9 cellular contexts compared by ENCODE assay signal in the genomic region with DNA sequence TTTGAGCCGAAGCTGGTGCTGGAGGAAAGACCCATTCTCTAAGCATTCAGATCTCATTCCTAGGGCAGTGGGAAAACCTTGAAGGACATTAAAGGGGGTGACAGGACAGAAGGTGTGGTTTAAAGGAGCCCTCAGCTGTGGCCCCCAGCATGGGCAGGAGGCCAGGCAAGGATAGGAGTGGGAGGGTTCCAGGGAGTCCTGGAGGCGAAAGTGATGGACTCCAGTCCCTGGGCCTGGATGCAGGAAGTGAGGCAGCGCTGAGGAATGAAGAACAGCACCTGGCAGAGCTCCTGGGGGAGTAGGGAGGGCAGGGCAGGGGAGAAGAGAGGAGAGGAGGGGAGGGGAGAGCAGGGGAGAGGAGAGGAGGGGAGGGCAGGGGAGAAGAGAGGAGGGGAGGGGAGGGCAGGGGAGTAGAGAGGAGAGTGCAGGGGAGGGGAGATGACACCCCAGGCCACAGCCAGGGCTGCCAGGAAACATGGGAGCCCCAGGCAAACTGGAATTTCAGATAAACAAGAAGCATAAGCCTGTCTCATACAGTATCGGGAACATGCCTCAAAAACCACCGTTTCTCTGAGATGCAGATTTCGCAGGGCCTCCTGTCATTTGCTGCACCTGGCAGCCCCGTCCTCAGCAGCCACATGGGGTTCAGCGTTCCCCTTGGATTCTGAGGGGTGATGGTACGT. TPM values are rescaled to one million over a fixed set of nuclear protein-coding genes. Genes with fewer than 3 reads are reported as not detected.
DNase-seq lines count a peak whose midpoint lies in the region; ATAC-seq and TF ChIP-seq lines count a peak whose summit lies in the region.
"Had no signal": no experiment of that assay in that cellular context is flagged by ENCODE, and none has a peak within 500 bp of the region (broad histone marks: within the 10 kb centered on the region; RNA-seq: fewer than 3 reads in every experiment).

No MANE protein-coding gene starts in this region.

- intact Hi-C loops in HCT116 (cut with micrococcal nuclease) (loop anchor here (5.0 kb wide), 1 partner anchor 57 kb away; no protein-coding TSS in a partner anchor), right cardiac atrium (cut with DNase I) (no loop called here)
- intact Hi-C loops in CD4-positive, alpha-beta T cell (cut with DNase I, micrococcal nuclease), result no loop called here
- intact Hi-C loops in activated CD4-positive, alpha-beta memory T cell treated with anti-CD3 and anti-CD28 coated beads for 36 hours (cut with micrococcal nuclease), result no loop called here

- H3K4me3 ChIP-seq in HCT116 (replicated peaks in 1 of 2; ENCODE audit: low read depth in 1 of 2, low read length in 2 of 2) (peak overlapping the region in 1 of 2 experiments; percentile 46; a peak in 3 of 4 replicates), right cardiac atrium (ENCODE audit: low read length) (no peak overlapping the region), smooth muscle cell (no peak overlapping the region)

- 64% methylated on average over 9 of the region's 9 CpGs for WGBS in right cardiac atrium
- WGBS in smooth muscle cell (ENCODE audit: low lambda C conversion rate), result 50% methylated on average over 8 of the region's 9 CpGs

- peak overlapping the region; percentile 79 for H3K4me2 ChIP-seq in HCT116 (ENCODE audit: low read length)
- H3K4me2 ChIP-seq in smooth muscle cell, result peak overlapping the region; percentile 70

- no peaks in the 10 kb centered on the region for H3K9me3 Mint-ChIP-seq in CD4-positive, alpha-beta T cell
- H3K9me3 Mint-ChIP-seq in activated CD4-positive, alpha-beta memory T cell treated with anti-CD3 and anti-CD28 coated beads for 36 hours, result no peaks in the 10 kb centered on the region
- no peaks in the 10 kb centered on the region for H3K9me3 Mint-ChIP-seq in activated naive CD4-positive, alpha-beta T cell treated with anti-CD3 and anti-CD28 coated beads, Interleukin-2, amount 50 U/mL, for 72 hours

- H3K36me3 ChIP-seq in HCT116 (ENCODE audit: control insufficient read depth in 1 of 2, insufficient read depth in 2 of 2, low read length in 2 of 2) (no peaks in the 10 kb centered on the region), smooth muscle cell (ENCODE audit: low read depth) (no peaks in the 10 kb centered on the region)

- no peak for TF ChIP-seq RAD21 in HCT116 (IDR thresholded peaks at IDR 0.05; ENCODE audit: low read depth)

- POLR2A ChIA-PET in HCT116 (lab: Charles Lee), result interaction anchor here (0.6 kb wide), 1 partner anchor 71 kb away, joined by 4 read pairs; no protein-coding TSS in a partner anchor
- POLR2A ChIA-PET in CD4-positive, alpha-beta T cell (lab: Charles Lee), result no interaction called here
- POLR2A ChIA-PET in activated CD4-positive, alpha-beta memory T cell treated with anti-CD3 and anti-CD28 coated beads for 36 hours (lab: Charles Lee), result no interaction called here

- no peak for DNase-seq in HCT116 (ENCODE audit: low read depth, low spot score)
- DNase-seq in amniotic epithelial cell (ENCODE audit: low read depth), result peak; percentile 87
- DNase-seq in right cardiac atrium, result peak in 1 of 3 donors; percentile 25
- DNase-seq in smooth muscle cell (lab: John Stamatoyannopoulos, UW; ENCODE audit: unreplicated experiment), result no peak
- DNase-seq in CD4-positive, alpha-beta T cell, result no peak
- DNase-seq in left lobe of liver (ENCODE audit: low spot score), result no peak
- DNase-seq in activated CD4-positive, alpha-beta memory T cell treated with anti-CD3 and anti-CD28 coated beads for 36 hours, result no peak
- no peak for DNase-seq in activated naive CD4-positive, alpha-beta T cell treated with anti-CD3 and anti-CD28 coated beads, Interleukin-2, amount 50 U/mL, for 72 hours (ENCODE audit: low spot score in 2 of 2)
- DNase-seq: activated CD4-positive, alpha-beta T cell treated with anti-CD3 and anti-CD28 coated beads, Interleukin-2, amount 50 U/mL, for 4 hours had no signal

- H3K27me3 ChIP-seq in HCT116 (ENCODE audit: insufficient read depth, low read length), result no peaks in the 10 kb centered on the region
- H3K27me3 ChIP-seq in right cardiac atrium (ENCODE audit: control insufficient read depth, insufficient read depth), result no peaks in the 10 kb centered on the region
- no peaks in the 10 kb centered on the region for H3K27me3 ChIP-seq in smooth muscle cell (ENCODE audit: low read depth)
- H3K27me3 ChIP-seq in CD4-positive, alpha-beta T cell (ENCODE audit: control insufficient read depth, insufficient read depth, low read length), result peaks cover 26% of the 10 kb centered on the region

- H3K27ac ChIP-seq in HCT116 (ENCODE audit: low read depth, low read length) (peak overlapping the region; percentile 90), right cardiac atrium (ENCODE audit: low read length) (peak overlapping the region; percentile 54), smooth muscle cell (ENCODE audit: low read depth) (peak overlapping the region; percentile 97)
- no peak overlapping the region for H3K27ac ChIP-seq in CD4-positive, alpha-beta T cell (ENCODE audit: low read depth, low read length)

- H3K9ac ChIP-seq in HCT116 (ENCODE audit: low read length), result peak overlapping the region; percentile 65
- H3K9ac ChIP-seq in smooth muscle cell (ENCODE audit: low read depth), result peak overlapping the region; percentile 82

- ATAC-seq in HCT116 (peak; percentile 64), right cardiac atrium (peak in 1 of 2 donors; percentile 13), left lobe of liver (no peak)
- ATAC-seq in CD4-positive, alpha-beta T cell (ENCODE audit: poor library complexity), result no peak
- ATAC-seq in activated naive CD4-positive, alpha-beta T cell treated with anti-CD3 and anti-CD28 coated beads, Interleukin-2, amount 50 U/mL, for 72 hours, result no peak

- H3K9me3 ChIP-seq in HCT116 (ENCODE audit: control insufficient read depth in 1 of 2, insufficient read depth in 1 of 2, low read depth in 1 of 2, low read length in 2 of 2), result no peaks in the 10 kb centered on the region
- H3K9me3 ChIP-seq in right cardiac atrium (ENCODE audit: control insufficient read depth, low read length), result no peaks in the 10 kb centered on the region
- H3K9me3 ChIP-seq in smooth muscle cell (replicated peaks; ENCODE audit: low read depth), result no peaks in the 10 kb centered on the region
- no peaks in the 10 kb centered on the region for H3K9me3 ChIP-seq in CD4-positive, alpha-beta T cell (ENCODE audit: control insufficient read depth, low read length)

- H4K20me1 ChIP-seq in HCT116 (ENCODE audit: insufficient read depth) (no peaks in the 10 kb centered on the region), smooth muscle cell (ENCODE audit: low read depth) (no peaks in the 10 kb centered on the region)

- RAD21 ChIA-PET in HCT116 (lab: Charles Lee; ENCODE audit: low non-redundant PET in 1 of 2, low total read pairs in 2 of 2, uncharacterized antibody in 2 of 2, unreplicated experiment in 2 of 2), result interaction anchor here in 1 of 2 experiments (0.6 kb wide), 1 partner anchor 395 kb away, joined by 4 read pairs; no protein-coding TSS in a partner anchor

- no TSS peak for BruUV-seq in HCT116 (replicated peaks; lab: Mats Ljungman, UMichigan)

- H3K4me3 Mint-ChIP-seq in CD4-positive, alpha-beta T cell, result no peak overlapping the region
- H3K4me3 Mint-ChIP-seq in activated CD4-positive, alpha-beta memory T cell treated with anti-CD3 and anti-CD28 coated beads for 36 hours, result no peak overlapping the region

- CTCF ChIA-PET in HCT116 (lab: Charles Lee), result no interaction called here
- CTCF ChIA-PET in CD4-positive, alpha-beta T cell (lab: Charles Lee), result no interaction called here
- CTCF ChIA-PET in activated CD4-positive, alpha-beta memory T cell treated with anti-CD3 and anti-CD28 coated beads for 36 hours (lab: Charles Lee), result no interaction called here

- H3K79me2 ChIP-seq in HCT116 (ENCODE audit: insufficient read depth, low read length), result peaks cover 47% of the 10 kb centered on the region
- no peaks in the 10 kb centered on the region for H3K79me2 ChIP-seq in smooth muscle cell (ENCODE audit: low read depth)

- H3K4me1 Mint-ChIP-seq in CD4-positive, alpha-beta T cell (ENCODE audit: low read depth), result peaks cover 13% of the 10 kb centered on the region
- peaks cover 15% of the 10 kb centered on the region for H3K4me1 Mint-ChIP-seq in activated CD4-positive, alpha-beta memory T cell treated with anti-CD3 and anti-CD28 coated beads for 36 hours (ENCODE audit: low read depth)

- H3K9me2 ChIP-seq in HCT116 (ENCODE audit: insufficient read depth), result no peaks in the 10 kb centered on the region

- peaks cover 23% of the 10 kb centered on the region for H3F3A ChIP-seq in smooth muscle cell (ENCODE audit: low read depth)

- H3K36me3 Mint-ChIP-seq in CD4-positive, alpha-beta T cell (ENCODE audit: low read depth), result no peaks in the 10 kb centered on the region
- no peaks in the 10 kb centered on the region for H3K36me3 Mint-ChIP-seq in activated CD4-positive, alpha-beta memory T cell treated with anti-CD3 and anti-CD28 coated beads for 36 hours
- H3K36me3 Mint-ChIP-seq in activated naive CD4-positive, alpha-beta T cell treated with anti-CD3 and anti-CD28 coated beads, Interleukin-2, amount 50 U/mL, for 72 hours, result no peaks in the 10 kb centered on the region

- no peak overlapping the region for H3K27ac Mint-ChIP-seq in CD4-positive, alpha-beta T cell
- H3K27ac Mint-ChIP-seq in activated CD4-positive, alpha-beta memory T cell treated with anti-CD3 and anti-CD28 coated beads for 36 hours, result no peak overlapping the region
- no peak overlapping the region for H3K27ac Mint-ChIP-seq in activated naive CD4-positive, alpha-beta T cell treated with anti-CD3 and anti-CD28 coated beads, Interleukin-2, amount 50 U/mL, for 72 hours

- H2AFZ ChIP-seq in HCT116 (ENCODE audit: low read depth, low read length, poor library complexity, severe bottlenecking) (peak overlapping the region; percentile 59), smooth muscle cell (ENCODE audit: low read depth) (no peak overlapping the region)

- no peak for TF ChIP-seq POLR2A in HCT116 (IDR thresholded peaks at IDR 0.05; ENCODE audit: borderline replicate concordance, extremely low read depth, insufficient read depth, insufficient read length)

- peaks cover 33% of the 10 kb centered on the region for H3K27me3 Mint-ChIP-seq in CD4-positive, alpha-beta T cell
- H3K27me3 Mint-ChIP-seq in activated CD4-positive, alpha-beta memory T cell treated with anti-CD3 and anti-CD28 coated beads for 36 hours, result peaks cover 31% of the 10 kb centered on the region

- no peak for TF ChIP-seq CTCF in HCT116 (IDR thresholded peaks at IDR 0.05 in 2 of 3, conservative IDR thresholded peaks at IDR 0.05 in 1 of 3; ENCODE audit: borderline replicate concordance in 1 of 3, insufficient read depth in 1 of 3, low read depth in 2 of 3, low read length in 2 of 3)
- no peak for TF ChIP-seq CTCF in smooth muscle cell (IDR thresholded peaks at IDR 0.05; ENCODE audit: borderline replicate concordance, insufficient read depth, poor library complexity, severe bottlenecking)
- TF ChIP-seq CTCF in CD4-positive, alpha-beta T cell (IDR thresholded peaks at IDR 0.05), result no peak

- H3K4me1 ChIP-seq in HCT116 (ENCODE audit: control insufficient read depth in 1 of 2, insufficient read depth in 2 of 2, low read length in 2 of 2) (peaks cover 62 to 88% of the 10 kb centered on the region in 2 experiments), right cardiac atrium (ENCODE audit: control insufficient read depth, insufficient read depth, low read length) (peaks cover 2% of the 10 kb centered on the region), smooth muscle cell (ENCODE audit: low read depth) (peaks cover 10% of the 10 kb centered on the region)

RNA-seq across cellular contexts. Expression of a gene that starts 5.7 kb away (rescaled TPM):
- total RNA-seq in HCT116 (2021; ENCODE audit: unreplicated experiment) (23.4 TPM), right cardiac atrium (100 to 1,000 TPM; 122 to 276 (median 160) TPM), smooth muscle cell (11.1 and 24.0 TPM in 2 replicates), left lobe of liver (10.0 TPM)
- polyA plus RNA-seq in HCT116 (2012), result 41.1 and 42.2 TPM in 2 replicates
- polyA plus RNA-seq in right cardiac atrium (164 TPM), smooth muscle cell (70.8 and 72.0 TPM in 2 replicates)
- total RNA-seq in CD4-positive, alpha-beta T cell, result not detected
- total RNA-seq in activated CD4-positive, alpha-beta memory T cell treated with anti-CD3 and anti-CD28 coated beads for 36 hours, result under 1 TPM; 0.77 to 0.97 TPM
- total RNA-seq in activated naive CD4-positive, alpha-beta T cell treated with anti-CD3 and anti-CD28 coated beads, Interleukin-2, amount 50 U/mL, for 72 hours, result under 1 TPM in 1 of 2 donors, not detected in 1; 0.47 TPM
